Comparison of ENCODE assay signal across 19 cellular contexts in genomic region chr21:42443876-42444744, GRCh38. TPM values are rescaled to one million over a fixed set of nuclear protein-coding genes. Genes with fewer than 3 reads are reported as not detected.
DNase-seq lines count a peak whose midpoint lies in the region; ATAC-seq and TF ChIP-seq lines count a peak whose summit lies in the region.
"Had no signal": no experiment of that assay in that cellular context is flagged by ENCODE, and none has a peak within 500 bp of the region (broad histone marks: within the 10 kb centered on the region; RNA-seq: fewer than 3 reads in every experiment).

No MANE protein-coding gene starts in this region.

- H4K20me1 ChIP-seq in neural progenitor cell (ENCODE audit: low read depth), result no peaks in the 10 kb centered on the region

- no peaks in the 10 kb centered on the region for H3K9me3 ChIP-seq in neural progenitor cell (ENCODE audit: low read depth)
- H3K9me3 ChIP-seq: A549 had no signal

- H3K79me2 ChIP-seq in neural progenitor cell (ENCODE audit: low read depth), result no peaks in the 10 kb centered on the region

- H3K4me3 ChIP-seq in neural progenitor cell, result no peak overlapping the region
- H3K4me3 ChIP-seq: A549 had no signal

- no peaks in the 10 kb centered on the region for H3K9me3 Mint-ChIP-seq in activated T-cell treated with anti-CD3 and anti-CD28 coated beads, Interleukin-2, amount 50 U/mL, for 24 hours
- no peaks in the 10 kb centered on the region for H3K9me3 Mint-ChIP-seq in activated T-cell treated with anti-CD3 and anti-CD28 coated beads, Interleukin-2, amount 50 U/mL, for 4 hours
- peaks cover 3% of the 10 kb centered on the region for H3K9me3 Mint-ChIP-seq in activated T-helper 17 cell treated with anti-CD3 and anti-CD28 coated beads, Interleukin-2, amount 50 U/mL, for 72 hours
- H3K9me3 Mint-ChIP-seq in neural progenitor cell, result no peaks in the 10 kb centered on the region

- no peak overlapping the region for H3K27ac Mint-ChIP-seq in activated T-cell treated with anti-CD3 and anti-CD28 coated beads, Interleukin-2, amount 50 U/mL, for 24 hours
- H3K27ac Mint-ChIP-seq in activated T-helper 17 cell treated with anti-CD3 and anti-CD28 coated beads, Interleukin-2, amount 50 U/mL, for 72 hours, result peak overlapping the region; percentile 77
- peak overlapping the region; percentile 62 for H3K27ac Mint-ChIP-seq in neural progenitor cell

- H3K27me3 Mint-ChIP-seq in activated T-cell treated with anti-CD3 and anti-CD28 coated beads, Interleukin-2, amount 50 U/mL, for 24 hours, result no peaks in the 10 kb centered on the region
- H3K27me3 Mint-ChIP-seq in activated T-cell treated with anti-CD3 and anti-CD28 coated beads, Interleukin-2, amount 50 U/mL, for 4 hours (ENCODE audit: low read depth), result no peaks in the 10 kb centered on the region
- H3K27me3 Mint-ChIP-seq in activated T-helper 17 cell treated with anti-CD3 and anti-CD28 coated beads, Interleukin-2, amount 50 U/mL, for 72 hours, result no peaks in the 10 kb centered on the region
- peaks cover 17% of the 10 kb centered on the region for H3K27me3 Mint-ChIP-seq in neural progenitor cell (ENCODE audit: insufficient read depth, low read depth)

- no peaks in the 10 kb centered on the region for H3K36me3 ChIP-seq in neural progenitor cell

- H3K4me2 ChIP-seq in neural progenitor cell, result no peak overlapping the region
- H3K4me2 ChIP-seq: A549 had no signal

- H3K4me3 Mint-ChIP-seq in activated T-cell treated with anti-CD3 and anti-CD28 coated beads, Interleukin-2, amount 50 U/mL, for 24 hours, result no peak overlapping the region
- no peak overlapping the region for H3K4me3 Mint-ChIP-seq in activated T-cell treated with anti-CD3 and anti-CD28 coated beads, Interleukin-2, amount 50 U/mL, for 4 hours
- H3K4me3 Mint-ChIP-seq in activated T-helper 17 cell treated with anti-CD3 and anti-CD28 coated beads, Interleukin-2, amount 50 U/mL, for 72 hours, result no peak overlapping the region
- no peak overlapping the region for H3K4me3 Mint-ChIP-seq in neural progenitor cell
- H3K4me3 Mint-ChIP-seq: H9 had no signal

- TF ChIP-seq CTCF in neural progenitor cell (IDR thresholded peaks at IDR 0.05), result no peak

- H3K27ac ChIP-seq in neural progenitor cell, result no peak overlapping the region
- H3K27ac ChIP-seq: A549, C4-2B had no signal

- ATAC-seq in activated T-cell treated with anti-CD3 and anti-CD28 coated beads, Interleukin-2, amount 50 U/mL, for 4 hours, result no peak
- no peak for ATAC-seq in activated T-helper 17 cell treated with anti-CD3 and anti-CD28 coated beads, Interleukin-2, amount 50 U/mL, for 72 hours (replicated peaks)
- no peak for ATAC-seq in HG03139 (IDR thresholded peaks at IDR 0.05; ENCODE audit: unreplicated experiment)
- no peak for ATAC-seq in GM21576 (IDR thresholded peaks at IDR 0.05; ENCODE audit: unreplicated experiment)
- ATAC-seq: A549 had no signal

- no peaks in the 10 kb centered on the region for H3K27me3 ChIP-seq in neural progenitor cell

- no peaks in the 10 kb centered on the region for H3K4me1 ChIP-seq in neural progenitor cell
- H3K4me1 ChIP-seq: A549 had no signal

- H2AFZ ChIP-seq in neural progenitor cell (replicated peaks), result no peak overlapping the region

- peaks cover under 1% of the 10 kb centered on the region for H3F3A ChIP-seq in neural progenitor cell (ENCODE audit: low read depth)

- DNase-seq in activated T-cell treated with anti-CD3 and anti-CD28 coated beads, Interleukin-2, amount 50 U/mL, for 24 hours, result peak; percentile 26
- no peak for DNase-seq in activated T-cell treated with anti-CD3 and anti-CD28 coated beads, Interleukin-2, amount 50 U/mL, for 4 hours
- DNase-seq in Daoy (ENCODE audit: low read depth), result peak; percentile 46
- no peak for DNase-seq in neural progenitor cell (ENCODE audit: low spot score)
- DNase-seq in AML-193 (lab: John Stamatoyannopoulos, UW), result no peak
- DNase-seq: COR-L47; EL; H9; NCI-H187 treated with DMSO at 0.1 percent for 48 hours; NCI-H446; NK-92 treated with Interleukin-12 subunit alpha and Interleukin-12 subunit beta, amount 100 ng/mL, for 24 hours; OCI-M1; SHP77 treated with DMSO at 0.1 percent for 48 hours had no signal

- peaks cover 87% of the 10 kb centered on the region for H3K36me3 Mint-ChIP-seq in activated T-cell treated with anti-CD3 and anti-CD28 coated beads, Interleukin-2, amount 50 U/mL, for 24 hours (ENCODE audit: low read depth)
- H3K36me3 Mint-ChIP-seq in activated T-cell treated with anti-CD3 and anti-CD28 coated beads, Interleukin-2, amount 50 U/mL, for 4 hours (ENCODE audit: insufficient read depth), result peaks cover 62% of the 10 kb centered on the region
- H3K36me3 Mint-ChIP-seq in activated T-helper 17 cell treated with anti-CD3 and anti-CD28 coated beads, Interleukin-2, amount 50 U/mL, for 72 hours (ENCODE audit: low read depth), result peaks cover 92% of the 10 kb centered on the region
- no peaks in the 10 kb centered on the region for H3K36me3 Mint-ChIP-seq in neural progenitor cell

- no peak overlapping the region for H3K9ac ChIP-seq in neural progenitor cell

- peaks cover 49% of the 10 kb centered on the region for H3K4me1 Mint-ChIP-seq in activated T-cell treated with anti-CD3 and anti-CD28 coated beads, Interleukin-2, amount 50 U/mL, for 24 hours (ENCODE audit: low read depth)
- H3K4me1 Mint-ChIP-seq in activated T-cell treated with anti-CD3 and anti-CD28 coated beads, Interleukin-2, amount 50 U/mL, for 4 hours (ENCODE audit: low read depth), result peaks cover 31% of the 10 kb centered on the region
- H3K4me1 Mint-ChIP-seq in activated T-helper 17 cell treated with anti-CD3 and anti-CD28 coated beads, Interleukin-2, amount 50 U/mL, for 72 hours, result peaks cover 42% of the 10 kb centered on the region
- no peaks in the 10 kb centered on the region for H3K4me1 Mint-ChIP-seq in neural progenitor cell

RNA-seq across cellular contexts. Expression of gene UBASH3A, which starts 40.4 kb away (rescaled TPM):
- 10 to 100 TPM in 2 of 3 donors, 1 to 10 TPM in 1; 8.8 to 13.7 (median 11.3) TPM for total RNA-seq in activated T-cell treated with anti-CD3 and anti-CD28 coated beads, Interleukin-2, amount 50 U/mL, for 4 hours
- 0.18 TPM in 1 of 2 replicates, not detected in the other for total RNA-seq in Daoy (2014; rRNA removed; shearing (Covaris generic))
- 10 to 100 TPM; 28.3 to 42.1 TPM for total RNA-seq in activated T-helper 17 cell treated with anti-CD3 and anti-CD28 coated beads, Interleukin-2, amount 50 U/mL, for 72 hours
- not detected in 2 replicates for total RNA-seq in neural progenitor cell (ENCODE audit: low replicate concordance)
- total RNA-seq: H9, RPMI7951 had no signal

RNA-seq across cellular contexts. Expression of gene TMPRSS3, which starts 48.3 kb away (rescaled TPM):
- total RNA-seq in activated T-cell treated with anti-CD3 and anti-CD28 coated beads, Interleukin-2, amount 50 U/mL, for 4 hours, result 1 to 10 TPM; 2.0 to 2.6 (median 2.1) TPM
- 8.7 TPM in 1 of 2 replicates, not detected in the other for total RNA-seq in Daoy (2014; rRNA removed; shearing (Covaris generic))
- total RNA-seq in activated T-helper 17 cell treated with anti-CD3 and anti-CD28 coated beads, Interleukin-2, amount 50 U/mL, for 72 hours, result 100 to 1,000 TPM in 1 of 2 donors, 10 to 100 TPM in 1; 24.0 to 163 TPM
- total RNA-seq in neural progenitor cell (ENCODE audit: low replicate concordance), result not detected in 2 replicates
- total RNA-seq: RPMI7951 had no signal

RNA-seq across cellular contexts. Expression of gene RSPH1, which starts 51.9 kb away (rescaled TPM):
- not detected for total RNA-seq in activated T-cell treated with anti-CD3 and anti-CD28 coated beads, Interleukin-2, amount 50 U/mL, for 4 hours
- 0.23 and 0.80 TPM in 2 replicates for total RNA-seq in Daoy (2014; rRNA removed; shearing (Covaris generic))
- under 1 TPM in 1 of 2 donors, not detected in 1; 0.82 TPM for total RNA-seq in activated T-helper 17 cell treated with anti-CD3 and anti-CD28 coated beads, Interleukin-2, amount 50 U/mL, for 72 hours
- 0.04 and 0.34 TPM in 2 replicates for total RNA-seq in neural progenitor cell (ENCODE audit: low replicate concordance)

Comparison
In these comparisons a context has a peak if more than half of its experiments do, and no peak if none do; other contexts are left out.
1. DNase-seq: peak in activated T-cell treated with anti-CD3 and anti-CD28 coated beads, Interleukin-2, amount 50 U/mL, for 24 hours (single experiment) and Daoy (single experiment); none in activated T-cell treated with anti-CD3 and anti-CD28 coated beads, Interleukin-2, amount 50 U/mL, for 4 hours (single experiment), neural progenitor cell (single experiment) and AML-193 (0 of 2).